Comparison of ENCODE assay signal across 32 cellular contexts in the genomic region with DNA sequence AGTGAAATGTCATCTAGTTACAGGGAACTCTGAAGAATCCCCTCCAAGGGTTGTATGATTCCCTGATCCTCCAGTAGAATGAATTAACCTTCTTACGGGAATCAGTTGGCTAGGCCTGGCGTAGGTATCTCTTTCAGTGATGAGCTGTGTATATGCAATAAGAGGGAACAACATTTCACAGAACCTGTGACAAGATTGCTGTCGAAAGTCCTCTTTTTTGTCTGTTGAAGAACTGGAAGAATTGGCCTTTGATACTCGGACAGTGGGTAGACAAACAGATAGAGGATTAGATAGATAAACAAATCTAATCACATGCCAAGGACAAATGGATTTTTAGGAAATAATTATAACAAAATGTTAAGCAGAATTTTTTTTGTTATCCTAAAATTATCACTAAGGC.
"Had no signal": no experiment of that assay in that cellular context is flagged by ENCODE, and none has a peak within 500 bp of the region (broad histone marks: within the 10 kb centered on the region; RNA-seq: fewer than 3 reads in every experiment).

No MANE protein-coding gene starts in this region.

- ATAC-seq: activated CD4-positive, CD25-positive, alpha-beta regulatory T cell treated with anti-CD3 and anti-CD28 coated beads, Interleukin-2, amount 50 U/mL, for 24 hours; activated CD8-positive, alpha-beta memory T cell treated with anti-CD3 and anti-CD28 coated beads, Interleukin-2, amount 10 ng/mL, durations not matched to agents 7 days and 5 days; activated CD8-positive, alpha-beta T cell treated with anti-CD3 and anti-CD28 coated beads, Interleukin-2, amount 10 ng/mL, durations not matched to agents 7 days and 5 days; activated naive CD8-positive, alpha-beta T cell treated with anti-CD3 and anti-CD28 coated beads, Interleukin-2, amount 50 U/mL, for 24 hours; body of pancreas; gastroesophageal sphincter; T-helper 17 cell had no signal

- H3K4me1 ChIP-seq: adrenal gland, body of pancreas, colonic mucosa, esophagus squamous epithelium, gastroesophageal sphincter had no signal

- H3K36me3 ChIP-seq: adrenal gland, colonic mucosa, esophagus squamous epithelium, gastroesophageal sphincter, WERI-Rb-1 had no signal

- H3K4me3 ChIP-seq: adrenal gland, body of pancreas, colonic mucosa, esophagus squamous epithelium, gastroesophageal sphincter had no signal

- H3K9me3 ChIP-seq: adrenal gland, body of pancreas, colonic mucosa, esophagus squamous epithelium, gastroesophageal sphincter had no signal

- DNase-seq: activated B cell treated with CpG ODN at 0.5 μM for 24 hours; activated CD4-positive, alpha-beta memory T cell treated with anti-CD3 and anti-CD28 coated beads for 36 hours; activated CD4-positive, alpha-beta T cell treated with anti-CD3 and anti-CD28 coated beads, Interleukin-2, amount 10 ng/mL, durations not matched to agents 24 days and 14 days; activated CD8-positive, alpha-beta memory T cell treated with anti-CD3 and anti-CD28 coated beads, Interleukin-2, amount 10 ng/mL, durations not matched to agents 7 days and 5 days; activated CD8-positive, alpha-beta memory T cell treated with anti-CD3 and anti-CD28 coated beads, Interleukin-2, amount 50 U/mL, for 4 hours; activated CD8-positive, alpha-beta T cell treated with anti-CD3 and anti-CD28 coated beads, Interleukin-2, amount 10 ng/mL, durations not matched to agents 7 days and 5 days; activated effector memory CD4-positive, alpha-beta T cell treated with anti-CD3 and anti-CD28 coated beads, Interleukin-2, amount 50 U/mL, for 16 hours; activated naive CD4-positive, alpha-beta T cell treated with anti-CD3 and anti-CD28 coated beads for 36 hours; activated naive CD8-positive, alpha-beta T cell treated with anti-CD3 and anti-CD28 coated beads for 36 hours; activated naive CD8-positive, alpha-beta T cell treated with anti-CD3 and anti-CD28 coated beads, Interleukin-2, amount 50 U/mL, for 24 hours; activated T-cell treated with anti-CD3 and anti-CD28 coated beads, Interleukin-2, amount 50 U/mL, for 1 hour; activated T-cell treated with anti-CD3 and anti-CD28 coated beads, Interleukin-2, amount 50 U/mL, for 48 hours; adrenal gland; amygdala; aorta; body of pancreas; central memory CD4-positive, alpha-beta T cell; cerebellar nuclear complex; colonic mucosa; effector CD8-positive, alpha-beta T cell; esophagus squamous epithelium; foreskin melanocyte; head of caudate nucleus; T-helper 1 cell; T-helper 17 cell; T1000; WERI-Rb-1 had no signal

- H3K27me3 ChIP-seq: adrenal gland, body of pancreas, colonic mucosa, esophagus squamous epithelium, gastroesophageal sphincter had no signal

- FAIRE-seq: endometrium, endothelial cell of umbilical vein had no signal

- H3K27ac ChIP-seq: adrenal gland, body of pancreas, colonic mucosa, epithelial cell of prostate, esophagus squamous epithelium, gastroesophageal sphincter, WERI-Rb-1 had no signal
